In the genomic region with DNA sequence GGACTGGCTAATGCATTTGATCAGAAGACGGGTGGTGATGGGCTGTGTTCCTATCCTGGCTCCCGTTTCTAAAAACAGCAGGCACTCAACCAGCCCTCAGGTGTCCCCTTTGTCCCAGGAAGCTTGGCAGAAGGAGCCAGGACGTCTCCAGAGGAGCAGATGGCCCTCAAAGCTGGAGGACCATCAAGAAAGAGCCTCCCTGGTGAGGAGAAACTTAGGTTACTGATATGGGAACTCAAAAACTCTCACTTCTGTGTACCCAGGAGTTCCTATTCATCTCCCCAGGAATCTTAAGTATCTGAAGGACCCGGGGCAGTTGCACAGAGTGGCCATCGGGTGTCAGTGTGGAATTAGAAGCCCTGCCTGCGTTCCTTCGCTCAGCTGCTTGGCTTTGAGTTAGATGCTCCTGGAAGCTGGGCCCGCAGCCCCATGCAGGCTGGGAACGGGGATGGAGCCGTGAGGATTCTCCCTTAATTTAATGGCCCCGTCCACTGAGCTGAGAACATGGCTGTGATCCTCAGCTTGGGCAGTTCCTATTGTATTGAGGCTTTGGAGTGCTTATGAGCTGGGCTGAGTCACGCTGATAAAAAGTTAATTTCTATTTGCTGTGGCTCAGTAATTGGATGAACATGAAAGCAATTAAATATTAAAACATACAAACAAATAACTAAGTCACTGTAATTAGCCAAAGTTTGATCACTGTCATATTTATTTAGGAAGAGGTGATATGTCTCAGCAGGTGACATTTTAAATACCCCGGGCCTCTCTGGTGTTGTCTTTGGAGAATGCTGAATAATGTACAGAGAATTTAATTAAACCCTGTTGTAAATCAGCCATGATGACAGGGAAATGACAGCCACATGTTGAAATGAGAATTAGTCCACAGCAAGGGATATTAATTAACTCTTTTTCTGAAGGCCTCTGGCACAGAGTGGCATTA, we compare ENCODE assay signal across 8 cellular contexts.
DNase-seq lines count a peak whose midpoint lies in the region; ATAC-seq and TF ChIP-seq lines count a peak whose summit lies in the region.

No MANE protein-coding gene starts in this region.

- DNase-seq in C1 segment of cervical spinal cord (lab: John Stamatoyannopoulos, UW), result peak in 13 of 14 donors; percentile 8 to 81 (median 57)
- DNase-seq in HL-60 (ENCODE audit: low read depth in 1 of 2, low spot score in 1 of 2), result peak in 1 of 2 experiments; percentile 61
- DNase-seq in NCI-H748 (lab: John Stamatoyannopoulos, UW; ENCODE audit: unreplicated experiment), result peak; percentile 89
- peak; percentile 71 for DNase-seq in activated CD4-positive, alpha-beta memory T cell treated with anti-CD3 and anti-CD28 coated beads, Interleukin-2, amount 10 ng/mL, durations not matched to agents 7 days and 5 days
- DNase-seq in effector memory CD8-positive, alpha-beta T cell, result peak; percentile 32 to 47 (median 34)
- peak; percentile 95 for DNase-seq in medulla oblongata (ENCODE audit: extremely low spot score)
- DNase-seq in stimulated activated CD8-positive, alpha-beta memory T cell treated with anti-CD3 and anti-CD28 coated beads, Interleukin-15, amount 100 ng/mL, for 48 hours (ENCODE audit: low read depth in 2 of 2), result peak; percentile 23 to 26

- no peaks in the 10 kb centered on the region for H3K36me3 Mint-ChIP-seq in activated CD4-positive, alpha-beta memory T cell treated with anti-CD3 and anti-CD28 coated beads, Interleukin-2, amount 10 ng/mL, durations not matched to agents 7 days and 5 days (ENCODE audit: low read depth)
- H3K36me3 Mint-ChIP-seq in effector memory CD8-positive, alpha-beta T cell (ENCODE audit: insufficient read depth), result no peaks in the 10 kb centered on the region

- H3K4me3 Mint-ChIP-seq in activated CD4-positive, alpha-beta memory T cell treated with anti-CD3 and anti-CD28 coated beads, Interleukin-2, amount 10 ng/mL, durations not matched to agents 7 days and 5 days, result no peak overlapping the region
- H3K4me3 Mint-ChIP-seq in effector memory CD8-positive, alpha-beta T cell, result no peak overlapping the region

- CTCF ChIA-PET in activated CD4-positive, alpha-beta memory T cell treated with anti-CD3 and anti-CD28 coated beads, Interleukin-2, amount 10 ng/mL, durations not matched to agents 7 days and 5 days (lab: Charles Lee), result interaction anchor here (0.6 to 2.0 kb wide), 21 partner anchors 15 to 614 kb away, joined by 3 to 33 read pairs (median 3); no protein-coding TSS in a partner anchor

- H3K9me3 Mint-ChIP-seq in activated CD4-positive, alpha-beta memory T cell treated with anti-CD3 and anti-CD28 coated beads, Interleukin-2, amount 10 ng/mL, durations not matched to agents 7 days and 5 days, result no peaks in the 10 kb centered on the region
- no peaks in the 10 kb centered on the region for H3K9me3 Mint-ChIP-seq in effector memory CD8-positive, alpha-beta T cell

- peak; percentile 85 for TF ChIP-seq CTCF in HL-60 (IDR thresholded peaks at IDR 0.05; ENCODE audit: insufficient read depth, low read length)

- H3K27ac ChIP-seq in HL-60 (replicated peaks), result no peak overlapping the region

- peaks cover 27% of the 10 kb centered on the region for H3K27me3 Mint-ChIP-seq in activated CD4-positive, alpha-beta memory T cell treated with anti-CD3 and anti-CD28 coated beads, Interleukin-2, amount 10 ng/mL, durations not matched to agents 7 days and 5 days
- H3K27me3 Mint-ChIP-seq in effector memory CD8-positive, alpha-beta T cell, result peaks cover 19 to 33% of the 10 kb centered on the region in 2 donors

- H3K4me1 Mint-ChIP-seq in activated CD4-positive, alpha-beta memory T cell treated with anti-CD3 and anti-CD28 coated beads, Interleukin-2, amount 10 ng/mL, durations not matched to agents 7 days and 5 days, result peaks cover 4% of the 10 kb centered on the region
- peaks cover 0 to 3% of the 10 kb centered on the region in 2 donors for H3K4me1 Mint-ChIP-seq in effector memory CD8-positive, alpha-beta T cell (ENCODE audit: low read depth in 2 of 2)

- no peak overlapping the region for H3K4me3 ChIP-seq in HL-60 (replicated peaks; ENCODE audit: insufficient read depth, low read length)

- peak; percentile 71 for ATAC-seq in effector memory CD8-positive, alpha-beta T cell (replicated peaks)
- ATAC-seq in GM19324 (IDR thresholded peaks at IDR 0.05; ENCODE audit: low FRiP score, unreplicated experiment), result no peak

- POLR2A ChIA-PET in activated CD4-positive, alpha-beta memory T cell treated with anti-CD3 and anti-CD28 coated beads, Interleukin-2, amount 10 ng/mL, durations not matched to agents 7 days and 5 days (lab: Charles Lee), result interaction anchor here (1.0 to 1.3 kb wide), 3 partner anchors 102 to 416 kb away, joined by 3 to 4 read pairs (median 4); a partner anchor contains a TSS

- no peak overlapping the region for H3K27ac Mint-ChIP-seq in activated CD4-positive, alpha-beta memory T cell treated with anti-CD3 and anti-CD28 coated beads, Interleukin-2, amount 10 ng/mL, durations not matched to agents 7 days and 5 days
- no peak overlapping the region for H3K27ac Mint-ChIP-seq in effector memory CD8-positive, alpha-beta T cell

- H3K27me3 ChIP-seq in HL-60 (ENCODE audit: insufficient read depth, poor library complexity, severe bottlenecking), result no peaks in the 10 kb centered on the region
